Comparison of ENCODE assay signal across 7 cellular contexts in genomic region chrX:125678258-125678657, GRCh38.
"Had no signal": no experiment of that assay in that cellular context is flagged by ENCODE, and none has a peak within 500 bp of the region (broad histone marks: within the 10 kb centered on the region; RNA-seq: fewer than 3 reads in every experiment).

No MANE protein-coding gene starts in this region.

- H3K27ac Mint-ChIP-seq: IgD-negative memory B cell had no signal

- H3K9ac ChIP-seq: KMS-11 had no signal

- H3K27me3 Mint-ChIP-seq: IgD-negative memory B cell had no signal

- DNase-seq: IMR-90, KBM-7, KG1 had no signal

- H3K4me2 ChIP-seq: KMS-11 had no signal

- H3K27ac ChIP-seq: HL-60, KMS-11 had no signal

- H3K4me3 ChIP-seq: K562 had no signal
